In the genomic region with DNA sequence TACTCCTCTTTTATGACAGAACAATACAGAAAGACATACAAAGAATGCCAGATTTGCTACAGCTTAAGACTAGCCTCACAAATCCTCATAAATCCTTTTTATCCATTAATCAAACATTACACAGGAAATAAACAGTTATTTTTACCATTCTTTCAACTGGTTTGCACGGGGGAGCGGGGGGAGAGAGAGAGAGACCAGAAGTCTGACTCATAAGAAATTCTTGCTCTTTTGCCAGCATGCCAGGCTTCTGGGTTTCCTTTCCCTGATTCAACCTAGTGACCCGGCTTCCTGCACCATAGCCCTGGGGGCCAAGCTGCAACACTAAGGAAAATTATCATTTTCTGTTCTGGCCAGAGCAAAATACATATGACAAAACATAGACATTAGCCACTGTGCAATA, we compare ENCODE assay signal across 14 cellular contexts. TPM values are rescaled to one million over a fixed set of nuclear protein-coding genes. Genes with fewer than 3 reads are reported as not detected.
DNase-seq lines count a peak whose midpoint lies in the region; ATAC-seq, FAIRE-seq and TF ChIP-seq lines count a peak whose summit lies in the region.
"Had no signal": no experiment of that assay in that cellular context is flagged by ENCODE, and none has a peak within 500 bp of the region (broad histone marks: within the 10 kb centered on the region; RNA-seq: fewer than 3 reads in every experiment).

No MANE protein-coding gene starts in this region.

- no peak for TF ChIP-seq EP300 in HepG2 (IDR thresholded peaks at IDR 0.05; ENCODE audit: low read depth in 2 of 2, low read length in 2 of 2)
- TF ChIP-seq EP300 in HepG2 (CRISPR knock-in tag; IDR thresholded peaks at IDR 0.05; ENCODE audit: borderline replicate concordance), result no peak

- H3K4me1 ChIP-seq in liver (ENCODE audit: control insufficient read depth in 4 of 4, insufficient read depth in 4 of 4, low read length in 3 of 4) (no peaks in the 10 kb centered on the region), HepG2 (ENCODE audit: insufficient read depth, low read length) (no peaks in the 10 kb centered on the region), body of pancreas (no peaks in the 10 kb centered on the region), Caco-2 (no peaks in the 10 kb centered on the region)

- no peak for TF ChIP-seq RAD21 in liver (IDR thresholded peaks at IDR 0.05)
- TF ChIP-seq RAD21 in HepG2 (CRISPR knock-in tag; IDR thresholded peaks at IDR 0.05), result no peak

- DNase-seq in HepG2 (ENCODE audit: low spot score) (no peak), body of pancreas (peak in 3 of 4 donors; percentile 9 to 53 (median 46)), hepatic stellate cell (ENCODE audit: low spot score) (peak; percentile 7), HuH-7.5 (ENCODE audit: low spot score) (no peak), Caco-2 (no peak)
- DNase-seq: 8988T; activated T-cell treated with anti-CD3 and anti-CD28 coated beads, Interleukin-2, amount 50 U/mL, for 72 hours; central memory CD4-positive, alpha-beta T cell; DMS79 treated with DMSO at 0.1 percent for 48 hours had no signal

- WGBS in liver, result 46% methylated on average over 3 of the region's 3 CpGs
- WGBS in HepG2 (ENCODE audit: low lambda C conversion rate), result 8% methylated on average over 2 of the region's 3 CpGs
- 15 to 66% methylated on average over 3 of the region's 3 CpGs for WGBS in body of pancreas, 2 donors

- in situ Hi-C loops in HepG2 (cut with HindIII; ENCODE audit: extremely low pct_ligation_motif_present, low pct_unique_long_range_greater_than_20kb), result loop anchor here (25.0 kb wide), 1 partner anchor 573 kb away; no protein-coding TSS in a partner anchor

- no peak overlapping the region for H3K4me3 Mint-ChIP-seq in Caco-2 (ENCODE audit: unreplicated experiment)
- H3K4me3 Mint-ChIP-seq: activated T-cell treated with anti-CD3 and anti-CD28 coated beads, Interleukin-2, amount 50 U/mL, for 72 hours had no signal

- H3K9me3 ChIP-seq in liver (ENCODE audit: control insufficient read depth in 4 of 4, low read length in 3 of 4) (no peaks in the 10 kb centered on the region), HepG2 (ENCODE audit: low read length) (peaks cover 4% of the 10 kb centered on the region; the same call in 1 of the 2 replicates), body of pancreas (no peaks in the 10 kb centered on the region), Caco-2 (no peaks in the 10 kb centered on the region)

- POLR2A ChIA-PET in HepG2 (lab: Yijun Ruan, JAX) (no interaction called here), Caco-2 (lab: Charles Lee) (no interaction called here)

- no peak overlapping the region for H3K27ac Mint-ChIP-seq in Caco-2 (ENCODE audit: unreplicated experiment)
- H3K27ac Mint-ChIP-seq: activated T-cell treated with anti-CD3 and anti-CD28 coated beads, Interleukin-2, amount 50 U/mL, for 72 hours had no signal

- TF ChIP-seq POLR2A in HepG2 (IDR thresholded peaks at IDR 0.05; ENCODE audit: insufficient read depth in 1 of 2, low read depth in 2 of 2, low read length in 2 of 2) (no peak), body of pancreas (IDR thresholded peaks at IDR 0.05) (no peak)

- H3K27ac ChIP-seq in liver (ENCODE audit: low read depth in 1 of 2, low read length in 2 of 2) (no peak overlapping the region), HepG2 (ENCODE audit: extremely low read length, insufficient read depth, low read length) (no peak overlapping the region), body of pancreas (peak overlapping the region in 1 of 4 donors; percentile 63)
- H3K27ac ChIP-seq: skin epidermis had no signal

- H3K4me1 Mint-ChIP-seq in Caco-2 (ENCODE audit: low read depth, unreplicated experiment), result no peaks in the 10 kb centered on the region

- no peak overlapping the region for H2AFZ ChIP-seq in HepG2 (ENCODE audit: low read length)

- no peak for FAIRE-seq in HepG2 (lab: Jason Lieb, UNC)
- FAIRE-seq: K562 had no signal

- H3K36me3 ChIP-seq in liver (ENCODE audit: control insufficient read depth in 4 of 4, insufficient read depth in 3 of 4, low read depth in 1 of 4, low read length in 3 of 4), result no peaks in the 10 kb centered on the region
- H3K36me3 ChIP-seq in HepG2 (replicated peaks in 1 of 2; ENCODE audit: control insufficient read depth in 1 of 2, insufficient read depth in 2 of 2, low read length in 2 of 2), result no peaks in the 10 kb centered on the region
- H3K36me3 ChIP-seq in body of pancreas (replicated peaks in 1 of 2; ENCODE audit: insufficient read depth in 1 of 2, low read depth in 2 of 2), result no peaks in the 10 kb centered on the region
- H3K36me3 ChIP-seq in Caco-2 (ENCODE audit: control insufficient read depth, insufficient read depth, low read length), result no peaks in the 10 kb centered on the region

- CTCF ChIA-PET in HepG2 (lab: Yijun Ruan, JAX; ENCODE audit: low intra/inter-chr PET ratio, low total read pairs), result no interaction called here
- CTCF ChIA-PET in Caco-2 (lab: Charles Lee), result no interaction called here

- H3K4me3 ChIP-seq in liver (ENCODE audit: low read depth in 1 of 3, low read length in 3 of 3) (no peak overlapping the region), HepG2 (replicated peaks in 1 of 3; ENCODE audit: insufficient read depth in 1 of 3, low read depth in 2 of 3, low read length in 3 of 3) (no peak overlapping the region), body of pancreas (no peak overlapping the region), Caco-2 (ENCODE audit: low read depth, low read length) (no peak overlapping the region)
- H3K4me3 ChIP-seq: K562, skin epidermis had no signal

- H3K36me3 Mint-ChIP-seq in Caco-2 (ENCODE audit: insufficient read depth, unreplicated experiment), result no peaks in the 10 kb centered on the region

- H3K9ac ChIP-seq in liver (ENCODE audit: low read depth in 1 of 2, low read length in 2 of 2) (no peak overlapping the region), HepG2 (ENCODE audit: insufficient read depth, low read depth, low read length) (no peak overlapping the region)

- peaks cover under 1% of the 10 kb centered on the region for H3K9me3 Mint-ChIP-seq in Caco-2 (ENCODE audit: unreplicated experiment)

- no peak overlapping the region for H3K4me2 ChIP-seq in HepG2 (ENCODE audit: low read depth, low read length)

- no TSS peak for BruUV-seq in HepG2 (replicated peaks; lab: Mats Ljungman, UMichigan)
- no TSS peak for BruUV-seq in Caco-2 (replicated peaks; lab: Mats Ljungman, UMichigan)

- H3K27me3 ChIP-seq in liver (ENCODE audit: control insufficient read depth in 4 of 4, insufficient read depth in 4 of 4, low read length in 3 of 4) (no peaks in the 10 kb centered on the region), HepG2 (ENCODE audit: control insufficient read depth in 1 of 2, insufficient read depth in 2 of 2, low read length in 2 of 2) (no peaks in the 10 kb centered on the region), body of pancreas (no peaks in the 10 kb centered on the region), Caco-2 (replicated peaks; ENCODE audit: control insufficient read depth, insufficient read depth, low read length) (no peaks in the 10 kb centered on the region)

- no peak for TF ChIP-seq CTCF in liver (IDR thresholded peaks at IDR 0.05; ENCODE audit: low read depth, low read length, missing input control)
- TF ChIP-seq CTCF in HepG2 (CRISPR knock-in tag; IDR thresholded peaks at IDR 0.05), result no peak
- no peak for TF ChIP-seq CTCF in body of pancreas (IDR thresholded peaks at IDR 0.05)
- TF ChIP-seq CTCF in Caco-2 (IDR thresholded peaks at IDR 0.05; ENCODE audit: insufficient read depth in 1 of 2, low read depth in 1 of 2, low read length in 1 of 2, severe bottlenecking in 1 of 2, unreplicated experiment in 1 of 2), result no peak

- ATAC-seq in HepG2 (no peak), body of pancreas (no peak), GM19463 (IDR thresholded peaks at IDR 0.05; ENCODE audit: unreplicated experiment) (no peak), GM21423 (IDR thresholded peaks at IDR 0.05; ENCODE audit: unreplicated experiment) (no peak)
- ATAC-seq: activated T-cell treated with anti-CD3 and anti-CD28 coated beads, Interleukin-2, amount 50 U/mL, for 72 hours; K562 had no signal

- H4K20me1 ChIP-seq in HepG2 (ENCODE audit: insufficient read depth, low read length), result no peaks in the 10 kb centered on the region

- H3K79me2 ChIP-seq in HepG2 (ENCODE audit: insufficient read depth, low read length), result no peaks in the 10 kb centered on the region

- H3K27me3 Mint-ChIP-seq in Caco-2 (ENCODE audit: insufficient read depth, unreplicated experiment), result no peaks in the 10 kb centered on the region

- intact Hi-C loops in HepG2 (cut with micrococcal nuclease; ENCODE audit: unreplicated experiment) (no loop called here), body of pancreas (cut with DNase I) (no loop called here), Caco-2 (cut with micrococcal nuclease; ENCODE audit: unreplicated experiment) (no loop called here)

TF ChIP-seq in liver, 16 proteins besides CTCF, POLR2A, EP300 and RAD21:
- TF ChIP-seq FOXA1 (IDR thresholded peaks at IDR 0.05) (no peak), NR2F2 (IDR thresholded peaks at IDR 0.05) (peak; percentile 40)
TF ChIP-seq in liver: peak in this region for 1.

TF ChIP-seq in HepG2, 621 proteins besides CTCF, POLR2A, EP300 and RAD21 (continues in another document):
- no peak for TF ChIP-seq ZNF598 (CRISPR knock-in tag; IDR thresholded peaks at IDR 0.05; ENCODE audit: borderline replicate concordance)

RNA-seq across cellular contexts. Expression of a gene that starts 6.8 kb away (rescaled TPM):
- total RNA-seq in liver (10 to 100 TPM in 1 of 2 donors, 1 to 10 TPM in 1; 9.0 to 10.3 TPM), HepG2 (2016; rRNA removed; fragmentation: Illumina TruSeq; extraction: Trizol) (11.2 and 12.2 TPM in 2 replicates), body of pancreas (10 to 100 TPM in 1 of 2 donors, 1 to 10 TPM in 1; 5.9 to 11.9 TPM), Caco-2 (2022) (9.5 and 10.8 TPM in 2 replicates)
- polyA plus RNA-seq in liver (1 to 10 TPM; 2.8 to 7.2 TPM), HepG2 (2011; rRNA removed) (19.9 and 22.1 TPM in 2 replicates)
- total RNA-seq in HepG2 (2016; cell fraction: cytosol; rRNA removed; fragmentation: Illumina TruSeq; extraction: Trizol; ENCODE audit: low read depth), result 2.4 TPM in 2 replicates
- total RNA-seq in HepG2 (2016; cell fraction: insoluble cytoplasmic fraction; rRNA removed; fragmentation: Illumina TruSeq; extraction: Trizol), result 10.0 and 11.6 TPM in 2 replicates
- total RNA-seq in HepG2 (2016; cell fraction: membrane; rRNA removed; fragmentation: Illumina TruSeq; extraction: Trizol), result 5.1 and 5.9 TPM in 2 replicates
- 17.6 and 20.8 TPM in 2 replicates for total RNA-seq in HepG2 (2016; cell fraction: nucleus; rRNA removed; fragmentation: Illumina TruSeq; extraction: Trizol)
- polyA plus RNA-seq in HepG2 (2011; cell fraction: cytosol; rRNA removed), result 4.3 and 5.0 TPM in 2 replicates
- polyA plus RNA-seq in HepG2 (2011; cell fraction: nucleus; rRNA removed), result 38.1 and 41.9 TPM in 2 replicates
- polyA plus RNA-seq in HepG2 (2012), result 7.1 and 10.3 TPM in 2 replicates
- polyA plus RNA-seq in HepG2 (2016; cell fraction: cytosol; fragmentation: Illumina TruSeq; extraction: Trizol; ENCODE audit: low read depth), result 1.2 and 2.2 TPM in 2 replicates
- polyA plus RNA-seq in HepG2 (2016; cell fraction: insoluble cytoplasmic fraction; fragmentation: Illumina TruSeq; extraction: Trizol; ENCODE audit: low read depth), result 7.7 and 10.0 TPM in 2 replicates
- polyA plus RNA-seq in HepG2 (2016; cell fraction: membrane; fragmentation: Illumina TruSeq; extraction: Trizol; ENCODE audit: low read depth), result 2.2 and 2.9 TPM in 2 replicates
- polyA plus RNA-seq in HepG2 (2016; cell fraction: nucleus; fragmentation: Illumina TruSeq; extraction: Trizol; ENCODE audit: insufficient read depth, low read depth), result 26.7 and 29.2 TPM in 2 replicates
- 12.2 and 52.5 TPM in 2 replicates for polyA minus RNA-seq in HepG2 (2011; rRNA and poly(A)+ RNA removed; ENCODE audit: low replicate concordance)
- polyA minus RNA-seq in HepG2 (2011; cell fraction: cytosol; rRNA and poly(A)+ RNA removed), result 4.2 and 5.9 TPM in 2 replicates
- polyA minus RNA-seq in HepG2 (2011; cell fraction: nucleus; rRNA and poly(A)+ RNA removed), result 27.0 and 40.2 TPM in 2 replicates

Comparison
In these comparisons a context has a peak if more than half of its experiments do, and no peak if none do; other contexts are left out.
1. DNase-seq: peak in body of pancreas (3 of 4) and hepatic stellate cell (single experiment); none in HepG2 (single experiment), HuH-7.5 (single experiment) and Caco-2 (0 of 2).